ENCODE assay signal across 10 cellular contexts in the genomic region with DNA sequence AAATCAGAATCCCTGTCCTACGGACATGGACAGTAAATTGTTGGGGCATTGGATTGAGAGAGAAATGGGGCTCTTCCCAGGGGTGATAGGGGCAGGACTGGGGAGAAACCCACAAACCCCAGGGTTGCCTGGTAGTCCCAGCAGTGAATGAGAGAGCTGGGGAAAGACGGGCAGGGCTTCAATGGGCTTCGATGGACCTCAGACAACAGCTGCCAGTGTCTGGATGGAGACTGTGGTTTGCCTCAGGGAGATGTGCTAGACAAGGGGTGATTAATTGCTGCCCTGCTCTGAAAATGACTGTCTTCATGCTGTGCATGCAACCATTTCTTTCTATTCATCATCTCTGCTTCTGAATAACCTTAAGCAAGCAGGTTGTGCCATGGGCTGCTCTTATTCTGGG. TPM values are rescaled to one million over a fixed set of nuclear protein-coding genes. Genes with fewer than 3 reads are reported as not detected.
DNase-seq lines count a peak whose midpoint lies in the region; ATAC-seq and TF ChIP-seq lines count a peak whose summit lies in the region.
"Had no signal": no experiment of that assay in that cellular context is flagged by ENCODE, and none has a peak within 500 bp of the region (broad histone marks: within the 10 kb centered on the region; RNA-seq: fewer than 3 reads in every experiment).

No MANE protein-coding gene starts in this region.

- no peak overlapping the region for H3K27ac ChIP-seq in esophagus muscularis mucosa (replicated peaks in 1 of 4)
- H3K27ac ChIP-seq: heart right ventricle had no signal

- no peak for TF ChIP-seq EP300 in esophagus muscularis mucosa (IDR thresholded peaks at IDR 0.05)

- no peak overlapping the region for H3K4me3 ChIP-seq in esophagus muscularis mucosa
- H3K4me3 ChIP-seq: heart right ventricle had no signal

- peak; percentile 56 for ATAC-seq in GM18499 (IDR thresholded peaks at IDR 0.05; ENCODE audit: insufficient read depth, unreplicated experiment)
- ATAC-seq in GM19452 (IDR thresholded peaks at IDR 0.05; ENCODE audit: unreplicated experiment): peak; percentile 70
- ATAC-seq in HG03432 (IDR thresholded peaks at IDR 0.05; ENCODE audit: unreplicated experiment): peak; percentile 76
- ATAC-seq: heart right ventricle had no signal

- H3K27me3 ChIP-seq in esophagus muscularis mucosa: peaks cover 0 to 36% (median 0%) of the 10 kb centered on the region in 4 donors

- no peaks in the 10 kb centered on the region for H3K4me1 ChIP-seq in esophagus muscularis mucosa
- H3K4me1 ChIP-seq: heart right ventricle had no signal

- no peak for TF ChIP-seq POLR2A in esophagus muscularis mucosa (IDR thresholded peaks at IDR 0.05; ENCODE audit: low read depth)

- H3K9me3 ChIP-seq in esophagus muscularis mucosa: no peaks in the 10 kb centered on the region
- H3K9me3 ChIP-seq: heart right ventricle had no signal

- no peaks in the 10 kb centered on the region for H3K36me3 ChIP-seq in esophagus muscularis mucosa
- H3K36me3 ChIP-seq: heart right ventricle had no signal

- 22% methylated on average over 2 of the region's 3 CpGs for WGBS in esophagus muscularis mucosa

- no peak for TF ChIP-seq CTCF in esophagus muscularis mucosa (IDR thresholded peaks at IDR 0.05)

- peak; percentile 79 for DNase-seq in esophagus muscularis mucosa (ENCODE audit: extremely low spot score)
- DNase-seq in COR-L47 (lab: John Stamatoyannopoulos, UW): no peak
- no peak for DNase-seq in NCI-H2107 treated with DMSO at 0.1 percent for 48 hours (lab: John Stamatoyannopoulos, UW; ENCODE audit: unreplicated experiment)
- DNase-seq in glomerular visceral epithelial cell (ENCODE audit: extremely low spot score): no peak
- DNase-seq: cerebellar nuclear complex, heart right ventricle, nephron progenitor cell had no signal

- intact Hi-C loops in esophagus muscularis mucosa (cut with DNase I): no loop called here

RNA-seq across cellular contexts. Expression of a gene that starts 7.4 kb away (rescaled TPM):
- not detected for total RNA-seq in esophagus muscularis mucosa
- total RNA-seq: heart right ventricle had no signal

RNA-seq across cellular contexts. Expression of a gene that starts 14.5 kb away (rescaled TPM):
- under 1 TPM in 1 of 4 donors, not detected in 3; 0.63 TPM for total RNA-seq in esophagus muscularis mucosa
